1 cellular context compared by ENCODE assay signal in the genomic region with DNA sequence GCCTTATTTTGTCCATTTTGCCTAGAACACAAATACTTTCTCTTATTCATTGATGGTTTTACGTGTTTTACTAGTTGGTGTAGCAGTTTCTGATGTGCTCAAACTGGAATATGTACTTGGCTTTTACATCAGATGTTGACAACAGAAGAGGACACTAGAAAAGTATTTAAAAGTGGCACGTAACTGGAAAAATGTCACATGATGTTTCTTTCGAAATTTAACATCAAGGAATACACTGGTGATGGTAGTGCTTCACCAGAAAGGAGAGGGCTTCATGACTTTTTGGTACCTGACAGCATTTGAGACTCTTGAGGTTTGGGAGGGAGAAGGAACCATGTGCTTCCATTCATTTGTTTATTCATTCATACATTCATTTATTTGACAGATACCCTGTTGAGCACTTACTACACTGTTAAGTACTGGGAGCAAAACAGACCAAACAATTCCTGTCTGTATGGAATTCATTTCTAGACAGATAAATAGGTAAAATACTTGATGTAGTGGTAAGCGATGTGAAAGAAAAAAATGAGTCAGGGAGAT.
TF ChIP-seq lines count a peak whose summit lies in the region.

No MANE protein-coding gene starts in this region.

TF ChIP-seq in GM23338, 12 proteins besides CTCF, POLR2A, EP300 and RAD21 (continued from another document):
- TF ChIP-seq, protein P1, sequence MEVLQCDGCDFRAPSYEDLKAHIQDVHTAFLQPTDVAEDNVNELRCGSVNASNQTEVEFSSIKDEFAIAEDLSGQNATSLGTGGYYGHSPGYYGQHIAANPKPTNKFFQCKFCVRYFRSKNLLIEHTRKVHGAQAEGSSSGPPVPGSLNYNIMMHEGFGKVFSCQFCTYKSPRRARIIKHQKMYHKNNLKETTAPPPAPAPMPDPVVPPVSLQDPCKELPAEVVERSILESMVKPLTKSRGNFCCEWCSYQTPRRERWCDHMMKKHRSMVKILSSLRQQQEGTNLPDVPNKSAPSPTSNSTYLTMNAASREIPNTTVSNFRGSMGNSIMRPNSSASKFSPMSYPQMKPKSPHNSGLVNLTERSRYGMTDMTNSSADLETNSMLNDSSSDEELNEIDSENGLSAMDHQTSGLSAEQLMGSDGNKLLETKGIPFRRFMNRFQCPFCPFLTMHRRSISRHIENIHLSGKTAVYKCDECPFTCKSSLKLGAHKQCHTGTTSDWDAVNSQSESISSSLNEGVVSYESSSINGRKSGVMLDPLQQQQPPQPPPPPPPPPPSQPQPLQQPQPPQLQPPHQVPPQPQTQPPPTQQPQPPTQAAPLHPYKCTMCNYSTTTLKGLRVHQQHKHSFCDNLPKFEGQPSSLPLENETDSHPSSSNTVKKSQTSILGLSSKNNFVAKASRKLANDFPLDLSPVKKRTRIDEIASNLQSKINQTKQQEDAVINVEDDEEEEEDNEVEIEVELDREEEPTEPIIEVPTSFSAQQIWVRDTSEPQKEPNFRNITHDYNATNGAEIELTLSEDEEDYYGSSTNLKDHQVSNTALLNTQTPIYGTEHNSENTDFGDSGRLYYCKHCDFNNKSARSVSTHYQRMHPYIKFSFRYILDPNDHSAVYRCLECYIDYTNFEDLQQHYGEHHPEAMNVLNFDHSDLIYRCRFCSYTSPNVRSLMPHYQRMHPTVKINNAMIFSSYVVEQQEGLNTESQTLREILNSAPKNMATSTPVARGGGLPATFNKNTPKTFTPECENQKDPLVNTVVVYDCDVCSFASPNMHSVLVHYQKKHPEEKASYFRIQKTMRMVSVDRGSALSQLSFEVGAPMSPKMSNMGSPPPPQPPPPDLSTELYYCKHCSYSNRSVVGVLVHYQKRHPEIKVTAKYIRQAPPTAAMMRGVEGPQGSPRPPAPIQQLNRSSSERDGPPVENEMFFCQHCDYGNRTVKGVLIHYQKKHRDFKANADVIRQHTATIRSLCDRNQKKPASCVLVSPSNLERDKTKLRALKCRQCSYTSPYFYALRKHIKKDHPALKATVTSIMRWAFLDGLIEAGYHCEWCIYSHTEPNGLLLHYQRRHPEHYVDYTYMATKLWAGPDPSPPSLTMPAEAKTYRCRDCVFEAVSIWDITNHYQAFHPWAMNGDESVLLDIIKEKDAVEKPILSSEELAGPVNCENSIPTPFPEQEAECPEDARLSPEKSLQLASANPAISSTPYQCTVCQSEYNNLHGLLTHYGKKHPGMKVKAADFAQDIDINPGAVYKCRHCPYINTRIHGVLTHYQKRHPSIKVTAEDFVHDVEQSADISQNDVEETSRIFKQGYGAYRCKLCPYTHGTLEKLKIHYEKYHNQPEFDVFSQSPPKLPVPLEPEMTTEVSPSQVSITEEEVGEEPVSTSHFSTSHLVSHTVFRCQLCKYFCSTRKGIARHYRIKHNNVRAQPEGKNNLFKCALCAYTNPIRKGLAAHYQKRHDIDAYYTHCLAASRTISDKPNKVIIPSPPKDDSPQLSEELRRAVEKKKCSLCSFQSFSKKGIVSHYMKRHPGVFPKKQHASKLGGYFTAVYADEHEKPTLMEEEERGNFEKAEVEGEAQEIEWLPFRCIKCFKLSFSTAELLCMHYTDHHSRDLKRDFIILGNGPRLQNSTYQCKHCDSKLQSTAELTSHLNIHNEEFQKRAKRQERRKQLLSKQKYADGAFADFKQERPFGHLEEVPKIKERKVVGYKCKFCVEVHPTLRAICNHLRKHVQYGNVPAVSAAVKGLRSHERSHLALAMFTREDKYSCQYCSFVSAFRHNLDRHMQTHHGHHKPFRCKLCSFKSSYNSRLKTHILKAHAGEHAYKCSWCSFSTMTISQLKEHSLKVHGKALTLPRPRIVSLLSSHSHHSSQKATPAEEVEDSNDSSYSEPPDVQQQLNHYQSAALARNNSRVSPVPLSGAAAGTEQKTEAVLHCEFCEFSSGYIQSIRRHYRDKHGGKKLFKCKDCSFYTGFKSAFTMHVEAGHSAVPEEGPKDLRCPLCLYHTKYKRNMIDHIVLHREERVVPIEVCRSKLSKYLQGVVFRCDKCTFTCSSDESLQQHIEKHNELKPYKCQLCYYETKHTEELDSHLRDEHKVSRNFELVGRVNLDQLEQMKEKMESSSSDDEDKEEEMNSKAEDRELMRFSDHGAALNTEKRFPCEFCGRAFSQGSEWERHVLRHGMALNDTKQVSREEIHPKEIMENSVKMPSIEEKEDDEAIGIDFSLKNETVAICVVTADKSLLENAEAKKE (CRISPR knock-in tag; IDR thresholded peaks at IDR 0.05), result no peak
- TF ChIP-seq POLR2AphosphoS5 (IDR thresholded peaks at IDR 0.05; ENCODE audit: low read depth), result no peak
TF ChIP-seq in GM23338: peak in this region for 0.
